27 cellular contexts compared by ENCODE assay signal in genomic region chrX:80266979-80267378, GRCh38.
"Had no signal": no experiment of that assay in that cellular context is flagged by ENCODE, and none has a peak within 500 bp of the region (broad histone marks: within the 10 kb centered on the region; RNA-seq: fewer than 3 reads in every experiment).

No MANE protein-coding gene starts in this region.

- H3K4me1 Mint-ChIP-seq: activated CD4-positive, alpha-beta memory T cell treated with anti-CD3 and anti-CD28 coated beads, Interleukin-2, amount 10 ng/mL, durations not matched to agents 7 days and 5 days; activated CD4-positive, alpha-beta T cell treated with anti-CD3 and anti-CD28 coated beads for 36 hours; activated naive CD8-positive, alpha-beta T cell treated with anti-CD3 and anti-CD28 coated beads, Interleukin-2, amount 10 ng/mL, durations not matched to agents 7 days and 5 days; activated T-helper 17 cell treated with anti-CD3 and anti-CD28 coated beads, Interleukin-2, amount 50 U/mL, for 72 hours had no signal

- H3K9me3 Mint-ChIP-seq: activated CD4-positive, alpha-beta memory T cell treated with anti-CD3 and anti-CD28 coated beads, Interleukin-2, amount 10 ng/mL, durations not matched to agents 7 days and 5 days; activated naive CD8-positive, alpha-beta T cell treated with anti-CD3 and anti-CD28 coated beads, Interleukin-2, amount 10 ng/mL, durations not matched to agents 7 days and 5 days; activated T-helper 17 cell treated with anti-CD3 and anti-CD28 coated beads, Interleukin-2, amount 50 U/mL, for 72 hours; T-helper 1 cell treated with Interleukin-12 subunit alpha and Interleukin-12 subunit beta and Interleukin-4 antibody, amounts not matched to agents 30 μg/mL and 1 μg/mL, for 36 hours had no signal

- H3K4me3 Mint-ChIP-seq: activated CD4-positive, alpha-beta memory T cell treated with anti-CD3 and anti-CD28 coated beads, Interleukin-2, amount 10 ng/mL, durations not matched to agents 7 days and 5 days; activated CD4-positive, alpha-beta T cell treated with anti-CD3 and anti-CD28 coated beads for 36 hours; activated naive CD8-positive, alpha-beta T cell treated with anti-CD3 and anti-CD28 coated beads, Interleukin-2, amount 10 ng/mL, durations not matched to agents 7 days and 5 days; activated T-helper 17 cell treated with anti-CD3 and anti-CD28 coated beads, Interleukin-2, amount 50 U/mL, for 72 hours; T-helper 1 cell treated with Interleukin-12 subunit alpha and Interleukin-12 subunit beta and Interleukin-4 antibody, amounts not matched to agents 30 μg/mL and 1 μg/mL, for 36 hours had no signal

- H3K27me3 ChIP-seq: adrenal gland had no signal

- H3K9me3 ChIP-seq: adrenal gland, breast epithelium had no signal

- DNase-seq: activated CD4-positive, alpha-beta memory T cell treated with anti-CD3 and anti-CD28 coated beads, Interleukin-2, amount 10 ng/mL, durations not matched to agents 7 days and 5 days; activated CD4-positive, alpha-beta T cell treated with anti-CD3 and anti-CD28 coated beads for 36 hours; activated CD4-positive, alpha-beta T cell treated with anti-CD3 and anti-CD28 coated beads, Interleukin-2, amount 50 U/mL, for 1 hour; activated CD4-positive, CD25-positive, alpha-beta regulatory T cell; activated naive CD4-positive, alpha-beta T cell treated with anti-CD3 and anti-CD28 coated beads, Interleukin-2, amount 50 U/mL, for 16 hours; activated naive CD8-positive, alpha-beta T cell treated with anti-CD3 and anti-CD28 coated beads, Interleukin-2, amount 10 ng/mL, durations not matched to agents 7 days and 5 days; activated T-cell treated with anti-CD3 and anti-CD28 coated beads for 4 hours; activated T-cell treated with anti-CD3 and anti-CD28 coated beads, Interleukin-2, amount 50 U/mL, for 48 hours; anterior cingulate cortex; caudate nucleus; Karpas-422; MV-4-11; NCI-H1092 treated with DMSO at 0.1 percent for 48 hours; NCI-H1417 treated with DMSO at 0.1 percent for 48 hours; NCI-H1694; NCI-H2029; NCI-H2107; NCI-H510A treated with DMSO at 0.1 percent for 48 hours; NCI-H69; SHP77 treated with DMSO at 0.1 percent for 48 hours; T-helper 9 cell had no signal

- H3K36me3 ChIP-seq: adrenal gland, breast epithelium had no signal

- H3K4me3 ChIP-seq: adrenal gland, breast epithelium, K562 had no signal

- H3K4me1 ChIP-seq: adrenal gland, breast epithelium had no signal

- H3K27me3 Mint-ChIP-seq: activated CD4-positive, alpha-beta memory T cell treated with anti-CD3 and anti-CD28 coated beads, Interleukin-2, amount 10 ng/mL, durations not matched to agents 7 days and 5 days; activated CD4-positive, alpha-beta T cell treated with anti-CD3 and anti-CD28 coated beads for 36 hours; activated naive CD8-positive, alpha-beta T cell treated with anti-CD3 and anti-CD28 coated beads, Interleukin-2, amount 10 ng/mL, durations not matched to agents 7 days and 5 days; activated T-helper 17 cell treated with anti-CD3 and anti-CD28 coated beads, Interleukin-2, amount 50 U/mL, for 72 hours had no signal

- H3K27ac ChIP-seq: adrenal gland, breast epithelium, VCaP had no signal

- H3K27ac Mint-ChIP-seq: activated CD4-positive, alpha-beta memory T cell treated with anti-CD3 and anti-CD28 coated beads, Interleukin-2, amount 10 ng/mL, durations not matched to agents 7 days and 5 days; activated CD4-positive, alpha-beta T cell treated with anti-CD3 and anti-CD28 coated beads for 36 hours; activated naive CD8-positive, alpha-beta T cell treated with anti-CD3 and anti-CD28 coated beads, Interleukin-2, amount 10 ng/mL, durations not matched to agents 7 days and 5 days; activated T-helper 17 cell treated with anti-CD3 and anti-CD28 coated beads, Interleukin-2, amount 50 U/mL, for 72 hours; T-helper 1 cell treated with Interleukin-12 subunit alpha and Interleukin-12 subunit beta and Interleukin-4 antibody, amounts not matched to agents 30 μg/mL and 1 μg/mL, for 36 hours had no signal

- ATAC-seq: activated CD4-positive, alpha-beta T cell treated with anti-CD3 and anti-CD28 coated beads for 36 hours; activated T-helper 17 cell treated with anti-CD3 and anti-CD28 coated beads, Interleukin-2, amount 50 U/mL, for 72 hours; K562 had no signal

- H3K36me3 Mint-ChIP-seq: activated naive CD8-positive, alpha-beta T cell treated with anti-CD3 and anti-CD28 coated beads, Interleukin-2, amount 10 ng/mL, durations not matched to agents 7 days and 5 days had no signal
